9 cellular contexts compared by ENCODE assay signal in genomic region chr10:97715259-97715874, GRCh38. TPM values are rescaled to one million over a fixed set of nuclear protein-coding genes. Genes with fewer than 3 reads are reported as not detected.
DNase-seq lines count a peak whose midpoint lies in the region; TF ChIP-seq lines count a peak whose summit lies in the region.
"Had no signal": no experiment of that assay in that cellular context is flagged by ENCODE, and none has a peak within 500 bp of the region (broad histone marks: within the 10 kb centered on the region; RNA-seq: fewer than 3 reads in every experiment).

No MANE protein-coding gene starts in this region.

- H3K14ac ChIP-seq in H9 (ENCODE audit: insufficient read depth, low read length), result peak overlapping the region; percentile 30; the same call in 1 of the 2 replicates

- no peak overlapping the region for H4K8ac ChIP-seq in H9 (replicated peaks; ENCODE audit: insufficient read length, low read depth, low read length)

- H3K27ac Mint-ChIP-seq in H9, result peak overlapping the region; percentile 80 to 93 (median 93)
- H3K27ac Mint-ChIP-seq in activated T-helper 1 cell treated with anti-CD3 and anti-CD28 coated beads, Interleukin-12 subunit alpha, Interleukin-12 subunit beta, Interleukin-2, Interleukin-4 antibody, amounts not matched to agents 30 ng/mL and 10 ng/mL and 1 ng/mL, durations not matched to agents 14 hours and 24 hours and 36 hours, result no peak overlapping the region

- H3K4me2 ChIP-seq in H9 (ENCODE audit: insufficient read depth, insufficient read length, low read length) (peak overlapping the region; percentile 81), smooth muscle cell (peak overlapping the region; percentile 87)

- no peaks in the 10 kb centered on the region for H3F3A ChIP-seq in smooth muscle cell (ENCODE audit: low read depth)

- H3K79me2 ChIP-seq in H9 (ENCODE audit: insufficient read depth, low read length) (no peaks in the 10 kb centered on the region), smooth muscle cell (ENCODE audit: low read depth) (peaks cover 16% of the 10 kb centered on the region)

- H4K5ac ChIP-seq in H9 (ENCODE audit: insufficient read length, low read depth, low read length), result no peak overlapping the region

- H3K4me1 Mint-ChIP-seq in H9, result peaks cover 47 to 55% of the 10 kb centered on the region in 2 experiments
- H3K4me1 Mint-ChIP-seq in activated T-helper 1 cell treated with anti-CD3 and anti-CD28 coated beads, Interleukin-12 subunit alpha, Interleukin-12 subunit beta, Interleukin-2, Interleukin-4 antibody, amounts not matched to agents 30 ng/mL and 10 ng/mL and 1 ng/mL, durations not matched to agents 14 hours and 24 hours and 36 hours (ENCODE audit: low read depth), result peaks cover 15% of the 10 kb centered on the region

- H3K27me3 ChIP-seq in H9 (ENCODE audit: insufficient read depth, low read length) (no peaks in the 10 kb centered on the region), right atrium auricular region (no peaks in the 10 kb centered on the region), smooth muscle cell (ENCODE audit: low read depth) (no peaks in the 10 kb centered on the region)

- H3K36me3 ChIP-seq in right atrium auricular region (peaks cover 6% of the 10 kb centered on the region), smooth muscle cell (ENCODE audit: low read depth) (no peaks in the 10 kb centered on the region)
- H3K36me3 ChIP-seq: WERI-Rb-1 had no signal

- no peaks in the 10 kb centered on the region for H3K79me1 ChIP-seq in H9 (ENCODE audit: insufficient read depth, low read depth, low read length, poor library complexity, severe bottlenecking)

- H2AFZ ChIP-seq in H9 (ENCODE audit: low read length) (no peak overlapping the region), smooth muscle cell (ENCODE audit: low read depth) (no peak overlapping the region)

- H3K9ac ChIP-seq in H9 (ENCODE audit: extremely low read depth, insufficient read length, low read length) (no peak overlapping the region), smooth muscle cell (ENCODE audit: low read depth) (peak overlapping the region; percentile 94)

- no peak overlapping the region for H3T11ph ChIP-seq in H9 (ENCODE audit: low read length)

- H2AK5ac ChIP-seq in H9 (ENCODE audit: insufficient read length, low read length), result no peak overlapping the region

- H3K4me3 Mint-ChIP-seq in H9, result peak overlapping the region; percentile 98 to 99
- H3K4me3 Mint-ChIP-seq in activated T-helper 1 cell treated with anti-CD3 and anti-CD28 coated beads, Interleukin-12 subunit alpha, Interleukin-12 subunit beta, Interleukin-2, Interleukin-4 antibody, amounts not matched to agents 30 ng/mL and 10 ng/mL and 1 ng/mL, durations not matched to agents 14 hours and 24 hours and 36 hours, result peak overlapping the region; percentile 61

- H2BK20ac ChIP-seq in H9 (ENCODE audit: low read depth, low read length, poor library complexity, severe bottlenecking), result no peak overlapping the region

- H3K18ac ChIP-seq in H9 (ENCODE audit: insufficient read length, low read depth, low read length), result no peak overlapping the region

- no peak overlapping the region for H2BK120ac ChIP-seq in H9 (ENCODE audit: low read depth, low read length, poor library complexity, severe bottlenecking)

- H4K20me1 ChIP-seq in H9 (ENCODE audit: control insufficient read depth, insufficient read depth, insufficient read length), result no peaks in the 10 kb centered on the region
- H4K20me1 ChIP-seq in smooth muscle cell (ENCODE audit: low read depth), result peaks cover 28% of the 10 kb centered on the region

- no peak overlapping the region for H3K56ac ChIP-seq in H9 (ENCODE audit: insufficient read length, low read depth, low read length)

- no peak overlapping the region for H2BK15ac ChIP-seq in H9 (ENCODE audit: low read depth, low read length)

- TF ChIP-seq CTCF in H9 (conservative IDR thresholded peaks at IDR 0.05) (no peak), right atrium auricular region (IDR thresholded peaks at IDR 0.05) (no peak), smooth muscle cell (IDR thresholded peaks at IDR 0.05; ENCODE audit: borderline replicate concordance, insufficient read depth, poor library complexity, severe bottlenecking) (no peak)

- H3K9me3 Mint-ChIP-seq in H9, result no peaks in the 10 kb centered on the region; a peak in 1 of 5 replicates
- no peaks in the 10 kb centered on the region for H3K9me3 Mint-ChIP-seq in activated T-helper 1 cell treated with anti-CD3 and anti-CD28 coated beads, Interleukin-12 subunit alpha, Interleukin-12 subunit beta, Interleukin-2, Interleukin-4 antibody, amounts not matched to agents 30 ng/mL and 10 ng/mL and 1 ng/mL, durations not matched to agents 14 hours and 24 hours and 36 hours

- peak; percentile 44 for DNase-seq in H9
- no peak for DNase-seq in activated T-helper 1 cell treated with anti-CD3 and anti-CD28 coated beads, Interleukin-12 subunit alpha, Interleukin-12 subunit beta, Interleukin-2, Interleukin-4 antibody, amounts not matched to agents 30 ng/mL and 10 ng/mL and 1 ng/mL, durations not matched to agents 14 hours and 24 hours and 36 hours (ENCODE audit: low spot score)
- no peak for DNase-seq in right atrium auricular region (ENCODE audit: low spot score)
- no peak for DNase-seq in smooth muscle cell (lab: John Stamatoyannopoulos, UW; ENCODE audit: unreplicated experiment)
- DNase-seq in NCI-H2029 treated with DMSO at 0.1 percent for 48 hours (lab: John Stamatoyannopoulos, UW), result no peak
- no peak for DNase-seq in UCSD-AML1 (lab: John Stamatoyannopoulos, UW; ENCODE audit: unreplicated experiment)
- no peak for DNase-seq in stimulated activated naive CD4-positive, alpha-beta T cell (lab: John Stamatoyannopoulos, UW)
- DNase-seq in GDM1 (lab: John Stamatoyannopoulos, UW), result no peak

- H3K27ac ChIP-seq in H9 (ENCODE audit: insufficient read length, low read depth, low read length) (no peak overlapping the region), right atrium auricular region (peak overlapping the region; percentile 94 to 95), smooth muscle cell (ENCODE audit: low read depth) (peak overlapping the region; percentile 98)

- H3K4me1 ChIP-seq in H9 (ENCODE audit: insufficient read depth, low read length) (peaks cover 11% of the 10 kb centered on the region; the same call in 1 of the 2 replicates), right atrium auricular region (peaks cover 3 to 57% of the 10 kb centered on the region in 2 donors), smooth muscle cell (ENCODE audit: low read depth) (peaks cover 38% of the 10 kb centered on the region)

- H2BK12ac ChIP-seq in H9 (ENCODE audit: insufficient read length, low read depth, low read length), result no peak overlapping the region

- intact Hi-C loops in activated T-helper 1 cell treated with anti-CD3 and anti-CD28 coated beads, Interleukin-12 subunit alpha, Interleukin-12 subunit beta, Interleukin-2, Interleukin-4 antibody, amounts not matched to agents 30 ng/mL and 10 ng/mL and 1 ng/mL, durations not matched to agents 14 hours and 24 hours and 36 hours (cut with micrococcal nuclease), result no loop called here

- H3K4me3 ChIP-seq in right atrium auricular region (peak overlapping the region; percentile 71 to 74), smooth muscle cell (peak overlapping the region; percentile 79)

- no peak overlapping the region for H2BK5ac ChIP-seq in H9 (ENCODE audit: insufficient read length, low read length)

- no peak overlapping the region for H3K4ac ChIP-seq in H9 (ENCODE audit: low read depth, low read length)

- H3K27me3 Mint-ChIP-seq in H9 (ENCODE audit: low read depth), result peaks cover 2% of the 10 kb centered on the region; the same call in 1 of the 2 replicates
- H3K27me3 Mint-ChIP-seq in activated T-helper 1 cell treated with anti-CD3 and anti-CD28 coated beads, Interleukin-12 subunit alpha, Interleukin-12 subunit beta, Interleukin-2, Interleukin-4 antibody, amounts not matched to agents 30 ng/mL and 10 ng/mL and 1 ng/mL, durations not matched to agents 14 hours and 24 hours and 36 hours (ENCODE audit: insufficient read depth), result peaks cover 33% of the 10 kb centered on the region

- H4K91ac ChIP-seq in H9 (ENCODE audit: insufficient read length, low read depth, low read length), result no peak overlapping the region

- H3K23ac ChIP-seq in H9 (ENCODE audit: insufficient read length, low read depth, low read length), result no peak overlapping the region

- peaks cover 17 to 34% (median 27%) of the 10 kb centered on the region in 3 experiments for H3K36me3 Mint-ChIP-seq in H9 (ENCODE audit: insufficient read depth in 1 of 3, low read depth in 3 of 3)
- H3K36me3 Mint-ChIP-seq in activated T-helper 1 cell treated with anti-CD3 and anti-CD28 coated beads, Interleukin-12 subunit alpha, Interleukin-12 subunit beta, Interleukin-2, Interleukin-4 antibody, amounts not matched to agents 30 ng/mL and 10 ng/mL and 1 ng/mL, durations not matched to agents 14 hours and 24 hours and 36 hours (ENCODE audit: low read depth), result peaks cover 6% of the 10 kb centered on the region

- H3K9me3 ChIP-seq in H9 (ENCODE audit: control insufficient read depth, low read depth, low read length) (no peaks in the 10 kb centered on the region), right atrium auricular region (no peaks in the 10 kb centered on the region), smooth muscle cell (replicated peaks; ENCODE audit: low read depth) (no peaks in the 10 kb centered on the region)

- no CpG with 5 or more reads among the region's 8 CpGs for WGBS in H9 (ENCODE audit: extremely low coverage, insufficient read length, low lambda C conversion rate)
- WGBS in smooth muscle cell (ENCODE audit: low lambda C conversion rate), result 38% methylated on average over 8 of the region's 8 CpGs

- peaks cover 21% of the 10 kb centered on the region for H3K23me2 ChIP-seq in H9 (ENCODE audit: insufficient read length, low read depth, low read length, poor library complexity, severe bottlenecking)

RNA-seq across cellular contexts. Expression of gene MARVELD1, which starts 1.8 kb away (rescaled TPM):
- total RNA-seq in H9 (2021) (26.6 and 26.7 TPM in 2 replicates), right atrium auricular region (10 to 100 TPM in 1 of 2 donors, 1 to 10 TPM in 1; 8.5 to 26.5 TPM), smooth muscle cell (46.3 and 58.4 TPM in 2 replicates)
- 3.0 and 3.4 TPM in 2 replicates for total RNA-seq in activated T-helper 1 cell treated with anti-CD3 and anti-CD28 coated beads, Interleukin-12 subunit alpha, Interleukin-12 subunit beta, Interleukin-2, Interleukin-4 antibody, amounts not matched to agents 30 ng/mL and 10 ng/mL and 1 ng/mL, durations not matched to agents 14 hours and 24 hours and 36 hours
- polyA plus RNA-seq in smooth muscle cell, result 95.5 and 132 TPM in 2 replicates

RNA-seq across cellular contexts. Expression of gene ZFYVE27, which starts 21.6 kb away (rescaled TPM):
- 32.2 and 33.2 TPM in 2 replicates for total RNA-seq in H9 (2021)
- total RNA-seq in activated T-helper 1 cell treated with anti-CD3 and anti-CD28 coated beads, Interleukin-12 subunit alpha, Interleukin-12 subunit beta, Interleukin-2, Interleukin-4 antibody, amounts not matched to agents 30 ng/mL and 10 ng/mL and 1 ng/mL, durations not matched to agents 14 hours and 24 hours and 36 hours, result 41.7 and 42.5 TPM in 2 replicates
- total RNA-seq in right atrium auricular region, result 10 to 100 TPM; 14.6 to 16.1 TPM
- total RNA-seq in smooth muscle cell, result 7.0 and 9.7 TPM in 2 replicates
- 11.4 and 14.0 TPM in 2 replicates for polyA plus RNA-seq in smooth muscle cell

RNA-seq across cellular contexts. Expression of gene AVPI1, which starts 28.3 kb away (rescaled TPM):
- 6.5 and 6.9 TPM in 2 replicates for total RNA-seq in H9 (2021)
- 0.66 and 0.93 TPM in 2 replicates for total RNA-seq in activated T-helper 1 cell treated with anti-CD3 and anti-CD28 coated beads, Interleukin-12 subunit alpha, Interleukin-12 subunit beta, Interleukin-2, Interleukin-4 antibody, amounts not matched to agents 30 ng/mL and 10 ng/mL and 1 ng/mL, durations not matched to agents 14 hours and 24 hours and 36 hours
- total RNA-seq in right atrium auricular region, result 10 to 100 TPM; 10.5 to 23.7 TPM
- total RNA-seq in smooth muscle cell, result 14.9 and 23.8 TPM in 2 replicates
- 26.9 and 32.5 TPM in 2 replicates for polyA plus RNA-seq in smooth muscle cell

RNA-seq across cellular contexts. Expression of gene SFRP5, which starts 56.4 kb away (rescaled TPM):
- total RNA-seq in H9 (2021) (1.7 and 1.8 TPM in 2 replicates), right atrium auricular region (100 to 1,000 TPM; 140 to 260 TPM), smooth muscle cell (not detected in 2 replicates)
- total RNA-seq in activated T-helper 1 cell treated with anti-CD3 and anti-CD28 coated beads, Interleukin-12 subunit alpha, Interleukin-12 subunit beta, Interleukin-2, Interleukin-4 antibody, amounts not matched to agents 30 ng/mL and 10 ng/mL and 1 ng/mL, durations not matched to agents 14 hours and 24 hours and 36 hours, result not detected in 2 replicates
- polyA plus RNA-seq in smooth muscle cell, result 0.11 and 0.12 TPM in 2 replicates
